Comparison of ENCODE assay signal across 18 cellular contexts in the genomic region with DNA sequence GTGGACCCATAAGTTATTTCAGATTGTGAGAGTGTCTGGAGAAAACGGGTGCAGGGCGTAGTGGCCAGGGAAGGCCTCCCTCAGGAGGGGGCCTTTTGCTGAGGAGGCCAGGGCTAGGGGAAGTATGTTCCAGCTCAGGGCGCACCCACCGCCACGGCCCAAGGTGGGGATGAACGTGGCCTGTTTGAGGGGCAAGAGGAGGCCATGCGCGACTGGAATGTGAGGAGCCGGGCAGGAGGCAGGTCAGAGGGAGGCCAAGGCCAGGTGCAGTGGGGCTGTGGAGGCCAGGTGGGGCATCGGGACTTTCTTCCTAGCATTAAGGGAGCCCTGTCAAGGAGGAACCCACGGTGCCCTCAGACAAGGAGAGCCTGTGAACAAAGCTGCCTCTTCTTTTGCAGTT. TPM values are rescaled to one million over a fixed set of nuclear protein-coding genes. Genes with fewer than 3 reads are reported as not detected.
DNase-seq lines count a peak whose midpoint lies in the region; ATAC-seq and TF ChIP-seq lines count a peak whose summit lies in the region.
"Had no signal": no experiment of that assay in that cellular context is flagged by ENCODE, and none has a peak within 500 bp of the region (broad histone marks: within the 10 kb centered on the region; RNA-seq: fewer than 3 reads in every experiment).

No MANE protein-coding gene starts in this region.

- H3K4me3 Mint-ChIP-seq in activated CD8-positive, alpha-beta T cell treated with anti-CD3 and anti-CD28 coated beads, Interleukin-2, amount 10 ng/mL, durations not matched to agents 7 days and 5 days, result no peak overlapping the region
- H3K4me3 Mint-ChIP-seq in activated CD8-positive, alpha-beta T cell treated with anti-CD3 and anti-CD28 coated beads for 36 hours, result no peak overlapping the region
- no peak overlapping the region for H3K4me3 Mint-ChIP-seq in stimulated activated memory B cell treated with anti-CD40 and anti-IgM and Interleukin-4, amounts not matched to agents 10 μg/mL and 1 μg/mL and 100 μg/mL, for 72 hours
- H3K4me3 Mint-ChIP-seq: GM23338 had no signal

- CTCF ChIA-PET in activated CD8-positive, alpha-beta T cell treated with anti-CD3 and anti-CD28 coated beads, Interleukin-2, amount 10 ng/mL, durations not matched to agents 7 days and 5 days (lab: Charles Lee), result interaction anchor here (1.4 kb wide), 1 partner anchor 25 kb away, joined by 3 read pairs; no protein-coding TSS in a partner anchor
- CTCF ChIA-PET in activated CD8-positive, alpha-beta T cell treated with anti-CD3 and anti-CD28 coated beads for 36 hours (lab: Charles Lee), result no interaction called here

- peak overlapping the region; percentile 39 for H3K27ac Mint-ChIP-seq in activated CD8-positive, alpha-beta T cell treated with anti-CD3 and anti-CD28 coated beads, Interleukin-2, amount 10 ng/mL, durations not matched to agents 7 days and 5 days
- no peak overlapping the region for H3K27ac Mint-ChIP-seq in activated CD8-positive, alpha-beta T cell treated with anti-CD3 and anti-CD28 coated beads for 36 hours
- H3K27ac Mint-ChIP-seq in stimulated activated memory B cell treated with anti-CD40 and anti-IgM and Interleukin-4, amounts not matched to agents 10 μg/mL and 1 μg/mL and 100 μg/mL, for 72 hours, result peak overlapping the region; percentile 70
- H3K27ac Mint-ChIP-seq: GM23338 had no signal

- H3K36me3 ChIP-seq in BLaER1, result no peaks in the 10 kb centered on the region

- H3K27me3 ChIP-seq in BLaER1, result no peaks in the 10 kb centered on the region
- no peaks in the 10 kb centered on the region for H3K27me3 ChIP-seq in foreskin keratinocyte

- intact Hi-C loops in activated CD8-positive, alpha-beta T cell treated with anti-CD3 and anti-CD28 coated beads for 36 hours (cut with micrococcal nuclease), result no loop called here

- DNase-seq in activated CD8-positive, alpha-beta T cell treated with anti-CD3 and anti-CD28 coated beads, Interleukin-2, amount 10 ng/mL, durations not matched to agents 7 days and 5 days, result no peak
- no peak for DNase-seq in activated CD8-positive, alpha-beta T cell treated with anti-CD3 and anti-CD28 coated beads for 36 hours
- DNase-seq in left kidney (ENCODE audit: low read depth, low spot score) (peak; percentile 12), foreskin keratinocyte (no peak), NCI-H2081 treated with DMSO at 0.1 percent for 48 hours (lab: John Stamatoyannopoulos, UW) (no peak), SKM-1 (lab: John Stamatoyannopoulos, UW; ENCODE audit: unreplicated experiment) (no peak)
- DNase-seq: CD4-positive, CD25-positive, alpha-beta regulatory T cell; DMS53; H7 had no signal

- no peak for TF ChIP-seq CTCF in activated CD8-positive, alpha-beta T cell treated with anti-CD3 and anti-CD28 coated beads for 36 hours (IDR thresholded peaks at IDR 0.05)
- TF ChIP-seq CTCF in foreskin keratinocyte (conservative IDR thresholded peaks at IDR 0.05), result no peak

- no peak overlapping the region for H3K4me3 ChIP-seq in BLaER1
- H3K4me3 ChIP-seq: GM12878, GM23338 had no signal

- H3K27me3 Mint-ChIP-seq in activated CD8-positive, alpha-beta T cell treated with anti-CD3 and anti-CD28 coated beads, Interleukin-2, amount 10 ng/mL, durations not matched to agents 7 days and 5 days (ENCODE audit: low read depth), result no peaks in the 10 kb centered on the region
- no peaks in the 10 kb centered on the region for H3K27me3 Mint-ChIP-seq in activated CD8-positive, alpha-beta T cell treated with anti-CD3 and anti-CD28 coated beads for 36 hours
- H3K27me3 Mint-ChIP-seq in stimulated activated memory B cell treated with anti-CD40 and anti-IgM and Interleukin-4, amounts not matched to agents 10 μg/mL and 1 μg/mL and 100 μg/mL, for 72 hours, result no peaks in the 10 kb centered on the region

- H3K4me1 ChIP-seq in BLaER1 (peaks cover 33% of the 10 kb centered on the region), foreskin keratinocyte (no peaks in the 10 kb centered on the region)

- no peaks in the 10 kb centered on the region for H3K36me3 Mint-ChIP-seq in activated CD8-positive, alpha-beta T cell treated with anti-CD3 and anti-CD28 coated beads, Interleukin-2, amount 10 ng/mL, durations not matched to agents 7 days and 5 days (ENCODE audit: low read depth)
- no peaks in the 10 kb centered on the region for H3K36me3 Mint-ChIP-seq in activated CD8-positive, alpha-beta T cell treated with anti-CD3 and anti-CD28 coated beads for 36 hours (ENCODE audit: low read depth)
- H3K36me3 Mint-ChIP-seq in stimulated activated memory B cell treated with anti-CD40 and anti-IgM and Interleukin-4, amounts not matched to agents 10 μg/mL and 1 μg/mL and 100 μg/mL, for 72 hours, result peaks cover 7% of the 10 kb centered on the region
- H3K36me3 Mint-ChIP-seq: CD4-positive, CD25-positive, alpha-beta regulatory T cell had no signal

- H3K27ac ChIP-seq in BLaER1 (no peak overlapping the region), foreskin keratinocyte (no peak overlapping the region)
- H3K27ac ChIP-seq: 22Rv1, HL-60 had no signal

- no peaks in the 10 kb centered on the region for H4K20me1 ChIP-seq in BLaER1

- no peak overlapping the region; the same call in 1 of the 2 replicates for H3K9ac ChIP-seq in BLaER1

- H3K9me3 ChIP-seq in BLaER1, result no peaks in the 10 kb centered on the region

- no peaks in the 10 kb centered on the region for H3K9me3 Mint-ChIP-seq in activated CD8-positive, alpha-beta T cell treated with anti-CD3 and anti-CD28 coated beads, Interleukin-2, amount 10 ng/mL, durations not matched to agents 7 days and 5 days (ENCODE audit: insufficient read depth)
- H3K9me3 Mint-ChIP-seq in activated CD8-positive, alpha-beta T cell treated with anti-CD3 and anti-CD28 coated beads for 36 hours, result no peaks in the 10 kb centered on the region
- no peaks in the 10 kb centered on the region for H3K9me3 Mint-ChIP-seq in stimulated activated memory B cell treated with anti-CD40 and anti-IgM and Interleukin-4, amounts not matched to agents 10 μg/mL and 1 μg/mL and 100 μg/mL, for 72 hours
- H3K9me3 Mint-ChIP-seq: CD4-positive, CD25-positive, alpha-beta regulatory T cell had no signal

- peak overlapping the region; percentile 16 for H3K4me2 ChIP-seq in BLaER1
- H3K4me2 ChIP-seq: GM23338 had no signal

- no peak for ATAC-seq in activated CD8-positive, alpha-beta T cell treated with anti-CD3 and anti-CD28 coated beads, Interleukin-2, amount 10 ng/mL, durations not matched to agents 7 days and 5 days
- ATAC-seq in activated CD8-positive, alpha-beta T cell treated with anti-CD3 and anti-CD28 coated beads for 36 hours, result no peak
- ATAC-seq in stimulated activated memory B cell treated with anti-CD40 and anti-IgM and Interleukin-4, amounts not matched to agents 10 μg/mL and 1 μg/mL and 100 μg/mL, for 72 hours, result no peak
- no peak for ATAC-seq in foreskin keratinocyte
- ATAC-seq: GM12878, GM23338 had no signal

- H3K4me1 Mint-ChIP-seq in activated CD8-positive, alpha-beta T cell treated with anti-CD3 and anti-CD28 coated beads, Interleukin-2, amount 10 ng/mL, durations not matched to agents 7 days and 5 days (ENCODE audit: low read depth), result no peaks in the 10 kb centered on the region
- H3K4me1 Mint-ChIP-seq in activated CD8-positive, alpha-beta T cell treated with anti-CD3 and anti-CD28 coated beads for 36 hours (ENCODE audit: low read depth), result no peaks in the 10 kb centered on the region
- peaks cover 41% of the 10 kb centered on the region for H3K4me1 Mint-ChIP-seq in stimulated activated memory B cell treated with anti-CD40 and anti-IgM and Interleukin-4, amounts not matched to agents 10 μg/mL and 1 μg/mL and 100 μg/mL, for 72 hours
- H3K4me1 Mint-ChIP-seq: CD4-positive, CD25-positive, alpha-beta regulatory T cell; GM23338 had no signal

- POLR2A ChIA-PET in activated CD8-positive, alpha-beta T cell treated with anti-CD3 and anti-CD28 coated beads, Interleukin-2, amount 10 ng/mL, durations not matched to agents 7 days and 5 days (lab: Charles Lee), result no interaction called here
- POLR2A ChIA-PET in activated CD8-positive, alpha-beta T cell treated with anti-CD3 and anti-CD28 coated beads for 36 hours (lab: Charles Lee), result interaction anchor here (1.5 kb wide), 1 partner anchor 53 kb away, joined by 3 read pairs; no protein-coding TSS in a partner anchor

RNA-seq across cellular contexts. Expression of a gene that starts 26.7 kb away (rescaled TPM):
- not detected for total RNA-seq in activated CD8-positive, alpha-beta T cell treated with anti-CD3 and anti-CD28 coated beads, Interleukin-2, amount 10 ng/mL, durations not matched to agents 7 days and 5 days
- total RNA-seq in activated CD8-positive, alpha-beta T cell treated with anti-CD3 and anti-CD28 coated beads for 36 hours, result not detected
- total RNA-seq in foreskin keratinocyte, result not detected in 2 replicates
- 0.03 TPM in 1 of 2 replicates, not detected in the other for polyA plus RNA-seq in foreskin keratinocyte
- total RNA-seq: A673; CD4-positive, CD25-positive, alpha-beta regulatory T cell; Daoy; GM23338; H7 had no signal
- polyA plus RNA-seq: BJ; CD4-positive, CD25-positive, alpha-beta regulatory T cell; GM23338 had no signal

RNA-seq across cellular contexts. Expression of a gene that starts 40.3 kb away (rescaled TPM):
- 10 to 100 TPM; 88.2 to 95.2 TPM for total RNA-seq in activated CD8-positive, alpha-beta T cell treated with anti-CD3 and anti-CD28 coated beads, Interleukin-2, amount 10 ng/mL, durations not matched to agents 7 days and 5 days
- total RNA-seq in activated CD8-positive, alpha-beta T cell treated with anti-CD3 and anti-CD28 coated beads for 36 hours, result 100 to 1,000 TPM; 142 to 150 TPM
- 124 and 170 TPM in 2 replicates for total RNA-seq in foreskin keratinocyte
- 108 and 144 TPM in 2 replicates for polyA plus RNA-seq in foreskin keratinocyte
